Comparison of ENCODE assay signal across 18 cellular contexts in genomic region chr3:61819861-61820260, GRCh38.
"Had no signal": no experiment of that assay in that cellular context is flagged by ENCODE, and none has a peak within 500 bp of the region (broad histone marks: within the 10 kb centered on the region; RNA-seq: fewer than 3 reads in every experiment).

No MANE protein-coding gene starts in this region.

- H3K27me3 ChIP-seq: esophagus muscularis mucosa, gastrocnemius medialis, heart right ventricle, neutrophil, right atrium auricular region, sigmoid colon, uterus had no signal

- H3K4me1 ChIP-seq: uterus had no signal

- H3K27ac ChIP-seq: epithelial cell of prostate, esophagus muscularis mucosa, gastrocnemius medialis, heart right ventricle, neutrophil, right atrium auricular region, sigmoid colon, uterus had no signal

- DNase-seq: cortex of kidney; effector memory CD4-positive, alpha-beta T cell; gastrocnemius medialis; heart right ventricle; hypothalamus; islet precursor cell; mammary epithelial cell; mucosa of descending colon; naive thymus-derived CD8-positive, alpha-beta T cell; sigmoid colon; small intestine; stimulated activated CD4-positive, alpha-beta T cell treated with anti-CD3 and anti-CD28 coated beads, Interleukin-12 subunit alpha, Interleukin-12 subunit beta, amount 100 ng/mL, for 4 hours; stimulated activated naive CD4-positive, alpha-beta T cell treated with Interleukin-2 at 50 U/mL for 16 hours; uterus had no signal

- H3K36me3 ChIP-seq: esophagus muscularis mucosa, gastrocnemius medialis, heart right ventricle, neutrophil, right atrium auricular region, sigmoid colon, uterus had no signal

- H3K9me3 ChIP-seq: esophagus muscularis mucosa, gastrocnemius medialis, heart right ventricle, mucosa of descending colon, neutrophil, right atrium auricular region, sigmoid colon, uterus had no signal

- H3K4me3 ChIP-seq: esophagus muscularis mucosa, gastrocnemius medialis, heart right ventricle, mucosa of descending colon, right atrium auricular region, sigmoid colon, uterus had no signal
